Comparison of ENCODE assay signal across 22 cellular contexts in the genomic region with DNA sequence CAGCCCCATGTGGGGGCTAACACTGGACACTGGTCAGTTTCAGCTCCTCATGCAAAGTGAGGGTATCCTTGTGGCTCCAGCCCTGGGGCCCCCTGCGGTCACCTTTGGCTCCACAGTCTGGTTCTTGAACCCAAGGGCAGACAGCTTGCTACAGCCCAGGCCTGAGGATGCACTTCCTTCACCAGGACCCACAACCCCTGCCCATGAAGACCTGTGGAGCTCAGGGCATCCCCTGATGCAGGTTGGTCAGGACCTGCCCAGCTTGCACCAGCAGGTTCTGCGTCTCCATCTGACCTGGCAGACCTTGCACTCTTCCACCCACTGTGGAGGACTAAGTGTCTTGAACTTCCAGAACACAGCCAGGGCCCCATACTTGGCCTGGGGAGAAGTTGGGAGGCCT. TPM values are rescaled to one million over a fixed set of nuclear protein-coding genes. Genes with fewer than 3 reads are reported as not detected.
DNase-seq lines count a peak whose midpoint lies in the region; ATAC-seq, FAIRE-seq and TF ChIP-seq lines count a peak whose summit lies in the region.
"Had no signal": no experiment of that assay in that cellular context is flagged by ENCODE, and none has a peak within 500 bp of the region (broad histone marks: within the 10 kb centered on the region; RNA-seq: fewer than 3 reads in every experiment).

No MANE protein-coding gene starts in this region.

- H3K27me3 ChIP-seq in HepG2 (ENCODE audit: control insufficient read depth in 1 of 2, insufficient read depth in 2 of 2, low read length in 2 of 2) (no peaks in the 10 kb centered on the region), right lobe of liver (no peaks in the 10 kb centered on the region), Panc1 (ENCODE audit: control insufficient read depth, insufficient read depth, low read length) (no peaks in the 10 kb centered on the region)

- peaks cover 5% of the 10 kb centered on the region for H3K79me2 ChIP-seq in HepG2 (ENCODE audit: insufficient read depth, low read length)

- FAIRE-seq in HepG2 (lab: Jason Lieb, UNC) (no peak), kidney (lab: Jason Lieb, UNC) (no peak)
- FAIRE-seq: D721Med, G401.6, GM12891, H54, K562 had no signal

- WGBS in HepG2 (ENCODE audit: low lambda C conversion rate), result 100% methylated on average over 1 of the region's 2 CpGs
- WGBS in right lobe of liver (ENCODE audit: insufficient coverage, low coverage, low lambda C conversion rate, missing lambda C conversion rate), result 89% methylated on average over 1 of the region's 2 CpGs

- H3K27ac ChIP-seq in HepG2 (ENCODE audit: extremely low read length, insufficient read depth, low read length), result no peak overlapping the region
- H3K27ac ChIP-seq in right lobe of liver, result no peak overlapping the region
- H3K27ac ChIP-seq in Panc1 (ENCODE audit: low read length), result no peak overlapping the region
- H3K27ac ChIP-seq in kidney (ENCODE audit: low read depth in 2 of 2, low read length in 2 of 2), result no peak overlapping the region

- no peak overlapping the region for H3K4me2 ChIP-seq in HepG2 (ENCODE audit: low read depth, low read length)

- no peak for TF ChIP-seq RAD21 in HepG2 (CRISPR knock-in tag; IDR thresholded peaks at IDR 0.05)

- H4K20me1 ChIP-seq in HepG2 (ENCODE audit: insufficient read depth, low read length), result no peaks in the 10 kb centered on the region

- in situ Hi-C loops in HepG2 (cut with HindIII; ENCODE audit: extremely low pct_ligation_motif_present, low pct_unique_long_range_greater_than_20kb) (no loop called here), Panc1 (cut with HindIII; ENCODE audit: low pct_unique_long_range_greater_than_20kb, low sequenced_read_pairs) (no loop called here)

- TF ChIP-seq CTCF in HepG2 (CRISPR knock-in tag; IDR thresholded peaks at IDR 0.05), result no peak
- TF ChIP-seq CTCF in right lobe of liver (IDR thresholded peaks at IDR 0.05), result no peak
- TF ChIP-seq CTCF in Panc1 (IDR thresholded peaks at IDR 0.05), result no peak
- TF ChIP-seq CTCF in kidney (IDR thresholded peaks at IDR 0.05; ENCODE audit: borderline replicate concordance, extremely low read depth, insufficient read depth), result no peak

- no peaks in the 10 kb centered on the region for H3K9me3 ChIP-seq in HepG2 (ENCODE audit: low read length)
- no peaks in the 10 kb centered on the region for H3K9me3 ChIP-seq in right lobe of liver
- no peaks in the 10 kb centered on the region for H3K9me3 ChIP-seq in Panc1 (ENCODE audit: control insufficient read depth, insufficient read depth, low read depth, low read length)
- H3K9me3 ChIP-seq in kidney (ENCODE audit: control insufficient read depth in 1 of 2, low read length in 2 of 2), result no peaks in the 10 kb centered on the region

- no peak overlapping the region for H2AFZ ChIP-seq in HepG2 (ENCODE audit: low read length)

- ATAC-seq in HepG2, result no peak
- no peak for ATAC-seq in right lobe of liver
- ATAC-seq in Panc1, result no peak
- no peak for ATAC-seq in GM21737 (IDR thresholded peaks at IDR 0.05; ENCODE audit: unreplicated experiment)
- no peak for ATAC-seq in GM21423 (IDR thresholded peaks at IDR 0.05; ENCODE audit: unreplicated experiment)
- ATAC-seq in stimulated activated naive CD8-positive, alpha-beta T cell treated with anti-CD3 and anti-CD28 coated beads, Interleukin-15, Interleukin-2, amounts not matched to agents 100 U/mL and 50 U/mL, for 24 hours, result no peak
- ATAC-seq: K562, T-cell had no signal

- TF ChIP-seq EP300 in HepG2 (IDR thresholded peaks at IDR 0.05; ENCODE audit: low read depth in 2 of 2, low read length in 2 of 2), result no peak
- TF ChIP-seq EP300 in HepG2 (CRISPR knock-in tag; IDR thresholded peaks at IDR 0.05; ENCODE audit: borderline replicate concordance), result no peak

- TF ChIP-seq POLR2A in HepG2 (IDR thresholded peaks at IDR 0.05; ENCODE audit: insufficient read depth in 1 of 2, low read depth in 2 of 2, low read length in 2 of 2), result no peak
- TF ChIP-seq POLR2A in right lobe of liver (IDR thresholded peaks at IDR 0.05), result no peak

- CTCF ChIA-PET in HepG2 (lab: Yijun Ruan, JAX; ENCODE audit: low intra/inter-chr PET ratio, low total read pairs), result no interaction called here
- CTCF ChIA-PET in Panc1 (lab: Charles Lee), result no interaction called here

- H3K4me3 ChIP-seq in HepG2 (replicated peaks in 1 of 3; ENCODE audit: insufficient read depth in 1 of 3, low read depth in 2 of 3, low read length in 3 of 3) (no peak overlapping the region), right lobe of liver (no peak overlapping the region), Panc1 (ENCODE audit: low read depth in 2 of 2, low read length in 2 of 2) (no peak overlapping the region), kidney (ENCODE audit: low read length in 2 of 2) (no peak overlapping the region)
- H3K4me3 ChIP-seq: K562 had no signal

- H3K36me3 ChIP-seq in HepG2 (replicated peaks in 1 of 2; ENCODE audit: control insufficient read depth in 1 of 2, insufficient read depth in 2 of 2, low read length in 2 of 2) (peaks cover 17 to 24% of the 10 kb centered on the region in 2 experiments; a peak in 4 of 5 replicates), right lobe of liver (peaks cover 0 to 22% (median 7%) of the 10 kb centered on the region in 4 donors), Panc1 (ENCODE audit: control insufficient read depth, insufficient read depth, low read length) (no peaks in the 10 kb centered on the region; the same call in 1 of the 2 replicates), kidney (ENCODE audit: control insufficient read depth in 1 of 2, insufficient read depth in 2 of 2, low read length in 2 of 2) (peaks cover 8 to 17% of the 10 kb centered on the region in 2 donors)

- intact Hi-C loops in HepG2 (cut with micrococcal nuclease; ENCODE audit: unreplicated experiment), result no loop called here
- intact Hi-C loops in right lobe of liver (cut with DNase I), result no loop called here
- intact Hi-C loops in Panc1 (cut with micrococcal nuclease; ENCODE audit: unreplicated experiment), result no loop called here
- intact Hi-C loops in kidney (cut with DNase I), result no loop called here

- BruUV-seq in HepG2 (replicated peaks; lab: Mats Ljungman, UMichigan) (no TSS peak), Panc1 (replicated peaks; lab: Mats Ljungman, UMichigan) (TSS peak; percentile 66)

- POLR2A ChIA-PET in HepG2 (lab: Yijun Ruan, JAX), result no interaction called here
- POLR2A ChIA-PET in Panc1 (lab: Charles Lee), result no interaction called here

- H3K9ac ChIP-seq in HepG2 (ENCODE audit: insufficient read depth, low read depth, low read length) (no peak overlapping the region), kidney (ENCODE audit: low read length in 2 of 2) (no peak overlapping the region)

- DNase-seq in HepG2 (ENCODE audit: low spot score) (no peak), right lobe of liver (no peak), Panc1 (ENCODE audit: low read depth, low spot score) (no peak), kidney (peak; percentile 54)
- no peak for DNase-seq in stimulated activated naive CD8-positive, alpha-beta T cell treated with anti-CD3 and anti-CD28 coated beads, Interleukin-15, Interleukin-2, amounts not matched to agents 100 U/mL and 50 U/mL, for 24 hours
- DNase-seq: C1 segment of cervical spinal cord, Kasumi-1, MV-4-11, NCI-H1105, NCI-H146, NCI-H2029, NCI-H446, NCI-H526 treated with DMSO at 0.1 percent for 48 hours, SHP77, T-cell had no signal

- peaks cover 17% of the 10 kb centered on the region for H3K4me1 ChIP-seq in HepG2 (ENCODE audit: insufficient read depth, low read length)
- H3K4me1 ChIP-seq in right lobe of liver, result peaks cover 0 to 4% (median 2%) of the 10 kb centered on the region in 4 donors
- peaks cover 9% of the 10 kb centered on the region for H3K4me1 ChIP-seq in Panc1 (ENCODE audit: control insufficient read depth, insufficient read depth, low read length)
- peaks cover 0 to 6% of the 10 kb centered on the region in 2 donors for H3K4me1 ChIP-seq in kidney (ENCODE audit: control insufficient read depth in 1 of 2, insufficient read depth in 1 of 2, low read depth in 1 of 2, low read length in 2 of 2)

RNA-seq across cellular contexts. Expression of gene MRNIP, which starts 3.7 kb away (rescaled TPM):
- 11.3 and 15.5 TPM in 2 replicates for total RNA-seq in HepG2 (2016; rRNA removed; fragmentation: Illumina TruSeq; extraction: Trizol)
- 5.8 and 6.9 TPM in 2 replicates for total RNA-seq in HepG2 (2016; cell fraction: cytosol; rRNA removed; fragmentation: Illumina TruSeq; extraction: Trizol; ENCODE audit: low read depth)
- total RNA-seq in HepG2 (2016; cell fraction: insoluble cytoplasmic fraction; rRNA removed; fragmentation: Illumina TruSeq; extraction: Trizol), result 9.7 and 18.4 TPM in 2 replicates
- total RNA-seq in HepG2 (2016; cell fraction: membrane; rRNA removed; fragmentation: Illumina TruSeq; extraction: Trizol), result 4.5 and 5.1 TPM in 2 replicates
- total RNA-seq in HepG2 (2016; cell fraction: nucleus; rRNA removed; fragmentation: Illumina TruSeq; extraction: Trizol), result 22.2 and 24.1 TPM in 2 replicates
- 32.6 and 34.1 TPM in 2 replicates for polyA plus RNA-seq in HepG2 (2011; rRNA removed)
- polyA plus RNA-seq in HepG2 (2011; cell fraction: cytosol; rRNA removed), result 7.9 and 9.8 TPM in 2 replicates
- polyA plus RNA-seq in HepG2 (2011; cell fraction: nucleus; rRNA removed), result 162 and 171 TPM in 2 replicates
- polyA plus RNA-seq in HepG2 (2012), result 19.0 and 22.7 TPM in 2 replicates
- polyA plus RNA-seq in HepG2 (2016; cell fraction: cytosol; fragmentation: Illumina TruSeq; extraction: Trizol; ENCODE audit: low read depth), result 1.4 and 1.7 TPM in 2 replicates
- 8.1 and 8.4 TPM in 2 replicates for polyA plus RNA-seq in HepG2 (2016; cell fraction: insoluble cytoplasmic fraction; fragmentation: Illumina TruSeq; extraction: Trizol; ENCODE audit: low read depth)
- 2.1 and 3.0 TPM in 2 replicates for polyA plus RNA-seq in HepG2 (2016; cell fraction: membrane; fragmentation: Illumina TruSeq; extraction: Trizol; ENCODE audit: low read depth)
- 78.5 and 90.7 TPM in 2 replicates for polyA plus RNA-seq in HepG2 (2016; cell fraction: nucleus; fragmentation: Illumina TruSeq; extraction: Trizol; ENCODE audit: insufficient read depth, low read depth)
- polyA minus RNA-seq in HepG2 (2011; rRNA and poly(A)+ RNA removed; ENCODE audit: low replicate concordance), result 16.4 and 18.6 TPM in 2 replicates
- 2.5 and 4.4 TPM in 2 replicates for polyA minus RNA-seq in HepG2 (2011; cell fraction: cytosol; rRNA and poly(A)+ RNA removed)
- polyA minus RNA-seq in HepG2 (2011; cell fraction: nucleus; rRNA and poly(A)+ RNA removed), result 31.4 and 38.0 TPM in 2 replicates
- 10 to 100 TPM in 3 of 6 experiments, 1 to 10 TPM in 3; 4.7 to 14.7 (median 9.0) TPM for total RNA-seq in right lobe of liver
- total RNA-seq in Panc1 (2021; ENCODE audit: unreplicated experiment), result 33.0 TPM
- 21.9 TPM for polyA plus RNA-seq in Panc1 (2012; ENCODE audit: insufficient read length)
- 36.6 TPM for total RNA-seq in kidney
- polyA plus RNA-seq in kidney (ENCODE audit: insufficient read depth, low read depth, low replicate concordance), result 25.3 TPM

RNA-seq across cellular contexts. Expression of gene SQSTM1, which starts 41.6 kb away (rescaled TPM):
- total RNA-seq in HepG2 (2016; rRNA removed; fragmentation: Illumina TruSeq; extraction: Trizol) (160 and 161 TPM in 2 replicates), right lobe of liver (1,000 to 10,000 TPM in 2 of 6 experiments, 100 to 1,000 TPM in 4; 195 to 1,174 (median 649) TPM), Panc1 (2021; ENCODE audit: unreplicated experiment) (985 TPM), kidney (249 TPM)
- total RNA-seq in HepG2 (2016; cell fraction: cytosol; rRNA removed; fragmentation: Illumina TruSeq; extraction: Trizol; ENCODE audit: low read depth), result 45.2 and 49.8 TPM in 2 replicates
- 158 and 162 TPM in 2 replicates for total RNA-seq in HepG2 (2016; cell fraction: insoluble cytoplasmic fraction; rRNA removed; fragmentation: Illumina TruSeq; extraction: Trizol)
- total RNA-seq in HepG2 (2016; cell fraction: membrane; rRNA removed; fragmentation: Illumina TruSeq; extraction: Trizol), result 63.1 and 66.1 TPM in 2 replicates
- total RNA-seq in HepG2 (2016; cell fraction: nucleus; rRNA removed; fragmentation: Illumina TruSeq; extraction: Trizol), result 98.3 and 116 TPM in 2 replicates
- polyA plus RNA-seq in HepG2 (2011; rRNA removed) (90.9 and 126 TPM in 2 replicates), kidney (ENCODE audit: insufficient read depth, low read depth, low replicate concordance) (309 TPM)
- polyA plus RNA-seq in HepG2 (2011; cell fraction: cytosol; rRNA removed), result 81.2 and 85.2 TPM in 2 replicates
- 240 and 268 TPM in 2 replicates for polyA plus RNA-seq in HepG2 (2011; cell fraction: nucleus; rRNA removed)
- 80.8 and 157 TPM in 2 replicates for polyA plus RNA-seq in HepG2 (2012)
- polyA plus RNA-seq in HepG2 (2016; cell fraction: cytosol; fragmentation: Illumina TruSeq; extraction: Trizol; ENCODE audit: low read depth), result 43.0 and 45.0 TPM in 2 replicates
- polyA plus RNA-seq in HepG2 (2016; cell fraction: insoluble cytoplasmic fraction; fragmentation: Illumina TruSeq; extraction: Trizol; ENCODE audit: low read depth), result 179 and 191 TPM in 2 replicates
- 48.5 and 49.4 TPM in 2 replicates for polyA plus RNA-seq in HepG2 (2016; cell fraction: membrane; fragmentation: Illumina TruSeq; extraction: Trizol; ENCODE audit: low read depth)
- 190 and 194 TPM in 2 replicates for polyA plus RNA-seq in HepG2 (2016; cell fraction: nucleus; fragmentation: Illumina TruSeq; extraction: Trizol; ENCODE audit: insufficient read depth, low read depth)
- polyA minus RNA-seq in HepG2 (2011; rRNA and poly(A)+ RNA removed; ENCODE audit: low replicate concordance), result 245 and 268 TPM in 2 replicates
- polyA minus RNA-seq in HepG2 (2011; cell fraction: cytosol; rRNA and poly(A)+ RNA removed), result 106 and 114 TPM in 2 replicates
- polyA minus RNA-seq in HepG2 (2011; cell fraction: nucleus; rRNA and poly(A)+ RNA removed), result 238 and 284 TPM in 2 replicates
- polyA plus RNA-seq in Panc1 (2012; ENCODE audit: insufficient read length), result 958 TPM

RNA-seq across cellular contexts. Expression of gene TBC1D9B, which starts 45.4 kb away (rescaled TPM):
- total RNA-seq in HepG2 (2016; rRNA removed; fragmentation: Illumina TruSeq; extraction: Trizol), result 26.8 and 35.0 TPM in 2 replicates
- total RNA-seq in HepG2 (2016; cell fraction: cytosol; rRNA removed; fragmentation: Illumina TruSeq; extraction: Trizol; ENCODE audit: low read depth), result 16.3 and 18.1 TPM in 2 replicates
- total RNA-seq in HepG2 (2016; cell fraction: insoluble cytoplasmic fraction; rRNA removed; fragmentation: Illumina TruSeq; extraction: Trizol), result 22.4 and 35.5 TPM in 2 replicates
- 27.6 and 33.0 TPM in 2 replicates for total RNA-seq in HepG2 (2016; cell fraction: membrane; rRNA removed; fragmentation: Illumina TruSeq; extraction: Trizol)
- total RNA-seq in HepG2 (2016; cell fraction: nucleus; rRNA removed; fragmentation: Illumina TruSeq; extraction: Trizol), result 34.2 and 36.7 TPM in 2 replicates
- 50.0 and 59.5 TPM in 2 replicates for polyA plus RNA-seq in HepG2 (2011; rRNA removed)
- polyA plus RNA-seq in HepG2 (2011; cell fraction: cytosol; rRNA removed), result 37.5 and 49.4 TPM in 2 replicates
- polyA plus RNA-seq in HepG2 (2011; cell fraction: nucleus; rRNA removed), result 238 and 301 TPM in 2 replicates
- 31.9 and 43.3 TPM in 2 replicates for polyA plus RNA-seq in HepG2 (2012)
- polyA plus RNA-seq in HepG2 (2016; cell fraction: cytosol; fragmentation: Illumina TruSeq; extraction: Trizol; ENCODE audit: low read depth), result 12.6 and 12.7 TPM in 2 replicates
- polyA plus RNA-seq in HepG2 (2016; cell fraction: insoluble cytoplasmic fraction; fragmentation: Illumina TruSeq; extraction: Trizol; ENCODE audit: low read depth), result 23.9 and 30.1 TPM in 2 replicates
- polyA plus RNA-seq in HepG2 (2016; cell fraction: membrane; fragmentation: Illumina TruSeq; extraction: Trizol; ENCODE audit: low read depth), result 21.4 and 23.2 TPM in 2 replicates
- 77.4 and 83.8 TPM in 2 replicates for polyA plus RNA-seq in HepG2 (2016; cell fraction: nucleus; fragmentation: Illumina TruSeq; extraction: Trizol; ENCODE audit: insufficient read depth, low read depth)
- 111 and 116 TPM in 2 replicates for polyA minus RNA-seq in HepG2 (2011; rRNA and poly(A)+ RNA removed; ENCODE audit: low replicate concordance)
- polyA minus RNA-seq in HepG2 (2011; cell fraction: cytosol; rRNA and poly(A)+ RNA removed), result 34.3 and 37.3 TPM in 2 replicates
- polyA minus RNA-seq in HepG2 (2011; cell fraction: nucleus; rRNA and poly(A)+ RNA removed), result 73.2 and 88.6 TPM in 2 replicates
- 10 to 100 TPM; 58.7 to 81.9 (median 69.5) TPM for total RNA-seq in right lobe of liver
- 131 TPM for total RNA-seq in Panc1 (2021; ENCODE audit: unreplicated experiment)
- 192 TPM for polyA plus RNA-seq in Panc1 (2012; ENCODE audit: insufficient read length)
- 117 TPM for total RNA-seq in kidney
- 49.5 TPM for polyA plus RNA-seq in kidney (ENCODE audit: insufficient read depth, low read depth, low replicate concordance)

RNA-seq across cellular contexts. Expression of gene MGAT4B, which starts 55.6 kb away (rescaled TPM):
- total RNA-seq in HepG2 (2016; rRNA removed; fragmentation: Illumina TruSeq; extraction: Trizol) (69.2 and 93.5 TPM in 2 replicates), right lobe of liver (100 to 1,000 TPM; 151 to 259 (median 181) TPM), Panc1 (2021; ENCODE audit: unreplicated experiment) (406 TPM), kidney (174 TPM)
- total RNA-seq in HepG2 (2016; cell fraction: cytosol; rRNA removed; fragmentation: Illumina TruSeq; extraction: Trizol; ENCODE audit: low read depth), result 62.1 and 64.9 TPM in 2 replicates
- 62.4 and 88.8 TPM in 2 replicates for total RNA-seq in HepG2 (2016; cell fraction: insoluble cytoplasmic fraction; rRNA removed; fragmentation: Illumina TruSeq; extraction: Trizol)
- total RNA-seq in HepG2 (2016; cell fraction: membrane; rRNA removed; fragmentation: Illumina TruSeq; extraction: Trizol), result 158 and 164 TPM in 2 replicates
- total RNA-seq in HepG2 (2016; cell fraction: nucleus; rRNA removed; fragmentation: Illumina TruSeq; extraction: Trizol), result 79.6 and 99.8 TPM in 2 replicates
- polyA plus RNA-seq in HepG2 (2011; rRNA removed) (130 and 170 TPM in 2 replicates), kidney (ENCODE audit: insufficient read depth, low read depth, low replicate concordance) (79.4 TPM)
- 134 and 140 TPM in 2 replicates for polyA plus RNA-seq in HepG2 (2011; cell fraction: cytosol; rRNA removed)
- 514 and 596 TPM in 2 replicates for polyA plus RNA-seq in HepG2 (2011; cell fraction: nucleus; rRNA removed)
- 117 and 181 TPM in 2 replicates for polyA plus RNA-seq in HepG2 (2012)
- polyA plus RNA-seq in HepG2 (2016; cell fraction: cytosol; fragmentation: Illumina TruSeq; extraction: Trizol; ENCODE audit: low read depth), result 82.9 and 88.8 TPM in 2 replicates
- 78.6 and 97.2 TPM in 2 replicates for polyA plus RNA-seq in HepG2 (2016; cell fraction: insoluble cytoplasmic fraction; fragmentation: Illumina TruSeq; extraction: Trizol; ENCODE audit: low read depth)
- 156 and 172 TPM in 2 replicates for polyA plus RNA-seq in HepG2 (2016; cell fraction: membrane; fragmentation: Illumina TruSeq; extraction: Trizol; ENCODE audit: low read depth)
- polyA plus RNA-seq in HepG2 (2016; cell fraction: nucleus; fragmentation: Illumina TruSeq; extraction: Trizol; ENCODE audit: insufficient read depth, low read depth), result 171 and 174 TPM in 2 replicates
- polyA minus RNA-seq in HepG2 (2011; rRNA and poly(A)+ RNA removed; ENCODE audit: low replicate concordance), result 166 and 188 TPM in 2 replicates
- 100 and 102 TPM in 2 replicates for polyA minus RNA-seq in HepG2 (2011; cell fraction: cytosol; rRNA and poly(A)+ RNA removed)
- 118 and 140 TPM in 2 replicates for polyA minus RNA-seq in HepG2 (2011; cell fraction: nucleus; rRNA and poly(A)+ RNA removed)
- 616 TPM for polyA plus RNA-seq in Panc1 (2012; ENCODE audit: insufficient read length)
